Comparison of ENCODE assay signal across 29 cellular contexts in genomic region chr4:176709417-176709816, GRCh38.
A peak's percentile ranks its signal among the peaks of the same experiment; 100 is the strongest.
DNase-seq lines count a peak whose midpoint lies in the region; ATAC-seq and TF ChIP-seq lines count a peak whose summit lies in the region.
"Had no signal": no experiment of that assay in that cellular context is flagged by ENCODE, and none has a peak within 500 bp of the region (broad histone marks: within the 10 kb centered on the region; RNA-seq: fewer than 3 reads in every experiment).

No MANE protein-coding gene starts in this region.

- peak; percentile 70 for ATAC-seq in SK-N-SH treated with all-trans-retinoic acid at 6 μM for 48 hours
- ATAC-seq: activated naive CD4-positive, alpha-beta T cell treated with anti-CD3 and anti-CD28 coated beads, Interleukin-2, amount 50 U/mL, for 72 hours; natural killer cell treated with Interleukin-12 subunit alpha and Interleukin-12 subunit beta and Interleukin-15 and Interleukin-18, amount 100 ng/mL, for 72 hours; WTC11 had no signal

- H3K27ac ChIP-seq in GM23248 (0 out of 2 replicates have a peak overlapping the region, but pooled peaks have one; percentile 5), osteoblast (ENCODE audit: low read depth, low read length) (peak overlapping the region; percentile 16)
- H3K27ac ChIP-seq: coronary artery, ovary, uterus had no signal

- H3K27me3 ChIP-seq in GM23248 (replicated peaks; ENCODE audit: insufficient read depth) (no peaks in the 10 kb centered on the region), osteoblast (ENCODE audit: insufficient read depth, low read length) (no peaks in the 10 kb centered on the region)
- H3K27me3 ChIP-seq: heart right ventricle, ovary, uterus had no signal

- H3K4me2 ChIP-seq in GM23248 (ENCODE audit: unreplicated experiment) = peak overlapping the region; percentile 17
- H3K4me2 ChIP-seq in osteoblast (ENCODE audit: insufficient read depth, low read length) = no peak overlapping the region

- no peak overlapping the region for H3K4me3 ChIP-seq in GM23248
- H3K4me3 ChIP-seq in fibroblast of mammary gland (ENCODE audit: control insufficient read depth, low read depth, low read length) = no peak overlapping the region
- H3K4me3 ChIP-seq in osteoblast (ENCODE audit: insufficient read depth, low read length) = no peak overlapping the region
- H3K4me3 ChIP-seq: coronary artery, heart right ventricle, lung, ovary, uterus had no signal

- no peak overlapping the region for H3K9ac ChIP-seq in GM23248

- H3K4me1 ChIP-seq in GM23248 (ENCODE audit: insufficient read depth) (peaks cover 19% of the 10 kb centered on the region), osteoblast (ENCODE audit: insufficient read depth, low read length) (peaks cover 11% of the 10 kb centered on the region)
- H3K4me1 ChIP-seq: uterus had no signal

- in situ Hi-C loops in GM23248 (cut with MboI) = no loop called here

- DNase-seq in GM23248 (no peak), fibroblast of mammary gland (ENCODE audit: low read depth) (peak; percentile 14), osteoblast (ENCODE audit: insufficient read length, low spot score, missing footprints) (no peak), NCI-H1417 treated with DMSO at 0.1 percent for 48 hours (lab: John Stamatoyannopoulos, UW) (no peak), NCI-H128 (lab: John Stamatoyannopoulos, UW; ENCODE audit: unreplicated experiment) (no peak), GM19238 (ENCODE audit: insufficient read length, low spot score) (no peak)
- DNase-seq in activated CD4-positive, CD25-positive, alpha-beta regulatory T cell treated with anti-CD3 and anti-CD28 coated beads, Interleukin-2, amount 50 U/mL, for 72 hours = no peak
- DNase-seq: activated CD4-positive, alpha-beta T cell treated with anti-CD3 and anti-CD28 coated beads, Interleukin-2, amount 10 ng/mL, durations not matched to agents 7 days and 5 days; activated effector memory CD4-positive, alpha-beta T cell treated with Interleukin-2 at 50 U/mL for 16 hours; activated T-cell treated with anti-CD3 and anti-CD28 coated beads, Interleukin-2, amount 50 U/mL, for 1 hour; caudate nucleus; CD8-positive, alpha-beta memory T cell; effector memory CD4-positive, alpha-beta T cell; foreskin melanocyte; H7; heart right ventricle; NCI-H1694; NCI-H446 treated with DMSO at 0.1 percent for 48 hours; ovary; retina; RPMI8226; stimulated activated CD4-positive, alpha-beta T cell treated with anti-CD3 and anti-CD28 coated beads, Interleukin-1b, Interleukin-23, amount 100 ng/mL, for 48 hours; uterus had no signal

- H3K9me2 ChIP-seq in GM23248 (ENCODE audit: insufficient read depth) = no peaks in the 10 kb centered on the region

- H3K9me3 ChIP-seq in GM23248 (ENCODE audit: low read depth) (no peaks in the 10 kb centered on the region), osteoblast (ENCODE audit: low read depth, low read length) (no peaks in the 10 kb centered on the region)
- H3K9me3 ChIP-seq: heart right ventricle, ovary, uterus had no signal

- 87 to 88% methylated on average over 5 of the region's 5 CpGs for WGBS in GM23248 (ENCODE audit: low coverage in 1 of 2, low lambda C conversion rate in 2 of 2, missing lambda C conversion rate in 2 of 2), 2 experiments

- TF ChIP-seq CTCF in fibroblast of mammary gland (conservative IDR thresholded peaks at IDR 0.05; ENCODE audit: control insufficient read depth, insufficient read depth, low read depth, low read length) (no peak), osteoblast (IDR thresholded peaks at IDR 0.05; ENCODE audit: extremely low read depth, low read depth, low read length) (no peak)

- H3K36me3 ChIP-seq in GM23248 (ENCODE audit: low read depth) = peaks cover 42% of the 10 kb centered on the region
- H3K36me3 ChIP-seq in osteoblast (ENCODE audit: insufficient read depth, low read length) = peaks cover 93% of the 10 kb centered on the region
- H3K36me3 ChIP-seq: heart right ventricle, ovary, uterus had no signal

- H3K79me2 ChIP-seq in GM23248 (ENCODE audit: insufficient read depth) (peaks cover 95% of the 10 kb centered on the region), osteoblast (ENCODE audit: insufficient read depth, low read length) (peaks cover 77% of the 10 kb centered on the region)

- no peak overlapping the region for H2AFZ ChIP-seq in GM23248
- H2AFZ ChIP-seq in osteoblast (ENCODE audit: low read length) = no peak overlapping the region

- H3F3A ChIP-seq in GM23248 (ENCODE audit: insufficient read depth) = peaks cover 78% of the 10 kb centered on the region

- no peaks in the 10 kb centered on the region for H4K20me1 ChIP-seq in GM23248 (ENCODE audit: insufficient read depth)
- peaks cover 14% of the 10 kb centered on the region for H4K20me1 ChIP-seq in osteoblast (ENCODE audit: insufficient read depth, low read length)

TF ChIP-seq in SK-N-SH treated with all-trans-retinoic acid at 6 μM for 48 hours, 23 proteins besides CTCF, POLR2A, EP300 and RAD21:
- TF ChIP-seq SNAI2 (CRISPR knock-in tag; IDR thresholded peaks at IDR 0.05) = no peak
- no peak for TF ChIP-seq CREB5 (CRISPR knock-in tag; IDR thresholded peaks at IDR 0.05; ENCODE audit: low read depth)
- TF ChIP-seq ISL1 (CRISPR knock-in tag; IDR thresholded peaks at IDR 0.05) = no peak
- TF ChIP-seq TOX (CRISPR knock-in tag; IDR thresholded peaks at IDR 0.05; ENCODE audit: borderline replicate concordance) = no peak
